ENCODE assay signal across 16 cellular contexts in genomic region chr10:89475567-89475966, GRCh38. TPM values are rescaled to one million over a fixed set of nuclear protein-coding genes. Genes with fewer than 3 reads are reported as not detected.
DNase-seq lines count a peak whose midpoint lies in the region; ATAC-seq and TF ChIP-seq lines count a peak whose summit lies in the region.
"Had no signal": no experiment of that assay in that cellular context is flagged by ENCODE, and none has a peak within 500 bp of the region (broad histone marks: within the 10 kb centered on the region; RNA-seq: fewer than 3 reads in every experiment).

No MANE protein-coding gene starts in this region.

- H3K27ac ChIP-seq in GM23248 (no peak overlapping the region), GM23338 (ENCODE audit: low read depth) (no peak overlapping the region)

- ATAC-seq in left lobe of liver = peak; percentile 80
- peak; percentile 8 for ATAC-seq in sciatic nerve
- ATAC-seq in GM19467 (IDR thresholded peaks at IDR 0.05; ENCODE audit: unreplicated experiment) = no peak
- ATAC-seq in GM23338 = no peak
- ATAC-seq: stimulated activated naive CD8-positive, alpha-beta T cell treated with anti-CD3 and anti-CD28 coated beads, Interleukin-15, Interleukin-2, amounts not matched to agents 100 U/mL and 50 U/mL, for 24 hours had no signal

- intact Hi-C loops in sciatic nerve (cut with DNase I) = no loop called here

- peak overlapping the region; percentile 92 for H3K27ac Mint-ChIP-seq in chondrocyte (ENCODE audit: unreplicated experiment)
- H3K27ac Mint-ChIP-seq in GM23338 = no peak overlapping the region
- H3K27ac Mint-ChIP-seq: activated naive CD4-positive, alpha-beta T cell treated with anti-CD3 and anti-CD28 coated beads, Interleukin-2, amount 50 U/mL, for 24 hours; IgD-negative memory B cell had no signal

- H3K9me3 Mint-ChIP-seq in chondrocyte (ENCODE audit: low read depth) (no peaks in the 10 kb centered on the region), GM23338 (no peaks in the 10 kb centered on the region)
- H3K9me3 Mint-ChIP-seq: activated naive CD4-positive, alpha-beta T cell treated with anti-CD3 and anti-CD28 coated beads, Interleukin-2, amount 50 U/mL, for 24 hours; IgD-negative memory B cell had no signal

- H3K4me1 Mint-ChIP-seq in chondrocyte (ENCODE audit: low read depth) (peaks cover 66% of the 10 kb centered on the region), GM23338 (peaks cover 30% of the 10 kb centered on the region)
- H3K4me1 Mint-ChIP-seq: activated naive CD4-positive, alpha-beta T cell treated with anti-CD3 and anti-CD28 coated beads, Interleukin-2, amount 50 U/mL, for 24 hours had no signal

- in situ Hi-C loops in GM23248 (cut with MboI) = no loop called here

- H4K20me1 ChIP-seq in GM23248 (ENCODE audit: insufficient read depth) = no peaks in the 10 kb centered on the region
- H4K20me1 ChIP-seq in GM23338 (replicated peaks; ENCODE audit: insufficient read depth) = no peaks in the 10 kb centered on the region

- H3K4me1 ChIP-seq in GM23248 (ENCODE audit: insufficient read depth) (peaks cover 30% of the 10 kb centered on the region), GM23338 (ENCODE audit: insufficient read depth) (0 out of 2 replicates have a peak, but pooled peaks cover 4% of the 10 kb centered on the region)

- no peaks in the 10 kb centered on the region for H3K36me3 ChIP-seq in GM23248 (ENCODE audit: low read depth)
- no peaks in the 10 kb centered on the region for H3K36me3 ChIP-seq in GM23338 (ENCODE audit: insufficient read depth)

- DNase-seq in GM23248 (no peak), chondrocyte (ENCODE audit: low spot score) (no peak), left lobe of liver (ENCODE audit: low spot score) (no peak), sciatic nerve (ENCODE audit: low spot score) (no peak), NCI-H1694 (lab: John Stamatoyannopoulos, UW) (no peak), GM23338 (ENCODE audit: low spot score) (no peak), AG20443 (ENCODE audit: low spot score) (no peak)
- DNase-seq: activated CD4-positive, CD25-positive, alpha-beta regulatory T cell; Caco-2; GOT3; NCI-H510A treated with DMSO at 0.1 percent for 48 hours; OCI-M1; stimulated activated naive CD8-positive, alpha-beta T cell treated with anti-CD3 and anti-CD28 coated beads, Interleukin-15, Interleukin-2, amounts not matched to agents 100 U/mL and 50 U/mL, for 24 hours had no signal

- H3K4me3 Mint-ChIP-seq in chondrocyte (ENCODE audit: unreplicated experiment) = no peak overlapping the region
- H3K4me3 Mint-ChIP-seq in GM23338 = no peak overlapping the region
- H3K4me3 Mint-ChIP-seq: activated naive CD4-positive, alpha-beta T cell treated with anti-CD3 and anti-CD28 coated beads, Interleukin-2, amount 50 U/mL, for 24 hours; IgD-negative memory B cell had no signal

- H3K27me3 ChIP-seq in GM23248 (replicated peaks; ENCODE audit: insufficient read depth) (no peaks in the 10 kb centered on the region), GM23338 (ENCODE audit: insufficient read depth) (no peaks in the 10 kb centered on the region)

- H3K27me3 Mint-ChIP-seq in chondrocyte (ENCODE audit: low read depth) (no peaks in the 10 kb centered on the region), GM23338 (ENCODE audit: insufficient read depth, low read depth, poor library complexity) (no peaks in the 10 kb centered on the region)
- H3K27me3 Mint-ChIP-seq: activated naive CD4-positive, alpha-beta T cell treated with anti-CD3 and anti-CD28 coated beads, Interleukin-2, amount 50 U/mL, for 24 hours had no signal

- H3K79me2 ChIP-seq in GM23248 (ENCODE audit: insufficient read depth) (no peaks in the 10 kb centered on the region), GM23338 (replicated peaks; ENCODE audit: insufficient read depth) (no peaks in the 10 kb centered on the region)

- H3K9me2 ChIP-seq in GM23248 (ENCODE audit: insufficient read depth) (no peaks in the 10 kb centered on the region), GM23338 (ENCODE audit: insufficient read depth) (no peaks in the 10 kb centered on the region)

- H3F3A ChIP-seq in GM23248 (ENCODE audit: insufficient read depth) (peaks cover 20% of the 10 kb centered on the region; the same call in 1 of the 2 replicates), GM23338 (replicated peaks; ENCODE audit: low read depth) (no peaks in the 10 kb centered on the region)

- H3K4me3 ChIP-seq in GM23248 (no peak overlapping the region), GM23338 (no peak overlapping the region)

- H3K36me3 Mint-ChIP-seq in chondrocyte (ENCODE audit: low read depth) (no peaks in the 10 kb centered on the region), GM23338 (ENCODE audit: low read depth) (no peaks in the 10 kb centered on the region)
- H3K36me3 Mint-ChIP-seq: activated naive CD4-positive, alpha-beta T cell treated with anti-CD3 and anti-CD28 coated beads, Interleukin-2, amount 50 U/mL, for 24 hours; IgD-negative memory B cell had no signal

- no peak overlapping the region for H3K9ac ChIP-seq in GM23248

- TF ChIP-seq CTCF in chondrocyte (IDR thresholded peaks at IDR 0.05) (no peak), GM23338 (conservative IDR thresholded peaks at IDR 0.05; ENCODE audit: low read depth in 2 of 2) (no peak)

- 44 to 46% methylated on average over 4 of the region's 4 CpGs for WGBS in GM23248 (ENCODE audit: low coverage in 1 of 2, low lambda C conversion rate in 2 of 2, missing lambda C conversion rate in 2 of 2), 2 experiments

- no peak overlapping the region for H3K4me2 ChIP-seq in GM23248 (ENCODE audit: unreplicated experiment)
- H3K4me2 ChIP-seq in GM23338 = no peak overlapping the region

- H2AFZ ChIP-seq in GM23248 (0 out of 2 replicates have a peak overlapping the region, but pooled peaks have one; percentile 25), GM23338 (no peak overlapping the region)

- no peaks in the 10 kb centered on the region for H3K9me3 ChIP-seq in GM23248 (ENCODE audit: low read depth)
- H3K9me3 ChIP-seq: Caco-2 had no signal

TF ChIP-seq in GM23338, 12 proteins besides CTCF, POLR2A, EP300 and RAD21 (continues in another document):
- TF ChIP-seq ZNF114 (CRISPR knock-in tag; IDR thresholded peaks at IDR 0.05) (no peak), REST (IDR thresholded peaks at IDR 0.05; ENCODE audit: unreplicated experiment) (no peak), NANOG (IDR thresholded peaks at IDR 0.05; ENCODE audit: borderline replicate concordance) (no peak), EZH2 (IDR thresholded peaks at IDR 0.05; ENCODE audit: low read depth, unreplicated experiment) (no peak), ZNF331 (CRISPR knock-in tag; IDR thresholded peaks at IDR 0.05; ENCODE audit: low read depth) (no peak), ETS1 (IDR thresholded peaks at IDR 0.05) (no peak), STAT1 (IDR thresholded peaks at IDR 0.05; ENCODE audit: unreplicated experiment) (no peak)

RNA-seq across cellular contexts. Expression of gene SLC16A12, which starts 59.8 kb away (rescaled TPM):
- total RNA-seq in GM23248 (2014; rRNA removed; shearing (Covaris generic)) = not detected in 2 replicates
- polyA plus RNA-seq in GM23248 (2016; fragmentation: Nextera tagmentation; extraction: Ambion mirVana) (not detected in 2 replicates), GM23338 (2016; fragmentation: Nextera tagmentation; extraction: Ambion mirVana) (0.84 and 0.89 TPM in 2 replicates)
- total RNA-seq in chondrocyte (2.6 to 5.2 TPM (median 2.8 TPM) in 3 replicates), left lobe of liver (0.38 TPM), sciatic nerve (10.3 TPM)
- 1.3 and 2.0 TPM in 2 replicates for total RNA-seq in GM23338 (2014; rRNA removed; shearing (Covaris generic))
- total RNA-seq: Caco-2 had no signal
- polyA plus RNA-seq: IgD-negative memory B cell had no signal

Comparison
In these comparisons a context has a peak if more than half of its experiments do, and no peak if none do; other contexts are left out.
1. ATAC-seq: peak in left lobe of liver (single experiment) and sciatic nerve (single experiment); none in GM19467 (single experiment) and GM23338 (single experiment).